Comparison of ENCODE assay signal across 8 cellular contexts in the genomic region with DNA sequence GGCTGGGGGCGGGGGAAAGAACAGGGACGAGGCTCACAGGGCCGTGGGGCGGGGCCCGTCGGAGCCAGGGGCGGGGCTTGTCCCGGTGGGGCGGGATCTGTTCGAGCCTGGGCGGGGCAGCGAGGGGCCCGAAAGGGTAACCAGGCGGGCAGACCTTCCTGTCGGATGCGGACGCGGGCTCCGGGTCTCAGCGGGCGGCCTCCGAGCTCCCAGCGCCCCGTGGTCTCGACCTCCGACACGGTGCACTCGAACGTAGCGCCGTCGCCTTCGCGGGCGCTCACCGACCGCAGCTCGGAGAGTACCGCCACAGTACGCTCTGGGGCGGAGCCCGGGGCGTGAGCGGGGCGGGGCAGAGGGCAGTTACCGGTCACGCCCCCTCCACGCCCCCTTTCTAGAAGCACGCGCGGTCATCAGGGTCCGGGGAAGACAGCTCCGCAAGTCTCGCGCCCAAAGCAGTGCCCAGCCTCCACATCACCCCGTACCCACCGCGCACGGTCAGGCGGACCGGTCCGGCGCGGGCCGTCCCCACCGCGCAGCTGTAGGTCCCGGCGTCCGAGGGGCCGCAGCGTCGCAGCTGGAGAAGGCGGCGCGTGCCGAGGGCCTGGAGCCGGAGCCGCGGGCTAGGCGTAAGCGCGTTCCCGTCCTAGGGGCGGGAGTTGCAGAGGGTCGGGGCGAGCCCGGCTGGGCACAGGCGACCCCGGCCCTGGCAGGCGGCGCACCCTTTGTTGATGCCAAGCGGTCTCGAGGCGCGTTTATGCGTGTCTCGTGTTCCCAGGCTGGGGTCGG. TPM values are rescaled to one million over a fixed set of nuclear protein-coding genes. Genes with fewer than 3 reads are reported as not detected.
DNase-seq lines count a peak whose midpoint lies in the region; ATAC-seq and TF ChIP-seq lines count a peak whose summit lies in the region.

No MANE protein-coding gene starts in this region.

- H3K79me2 ChIP-seq in PC-9 (ENCODE audit: low read depth) = no peaks in the 10 kb centered on the region

- H3K9me3 Mint-ChIP-seq in CD4-positive, alpha-beta memory T cell = peaks cover 0 to 3% (median 0%) of the 10 kb centered on the region in 8 donors
- no peaks in the 10 kb centered on the region for H3K9me3 Mint-ChIP-seq in activated T-helper 17 cell treated with anti-CD3 and anti-CD28 coated beads, Interleukin-2, amount 50 U/mL, for 72 hours
- H3K9me3 Mint-ChIP-seq in natural killer cell treated with Interleukin-12 subunit alpha and Interleukin-12 subunit beta and Interleukin-15 and Interleukin-18, amount 100 ng/mL, for 72 hours = no peaks in the 10 kb centered on the region
- no peaks in the 10 kb centered on the region for H3K9me3 Mint-ChIP-seq in stimulated activated memory B cell treated with anti-CD40 and anti-IgM and Interleukin-4, amounts not matched to agents 10 μg/mL and 1 μg/mL and 100 μg/mL, for 72 hours

- H3K4me1 Mint-ChIP-seq in CD4-positive, alpha-beta memory T cell = peaks cover 5 to 18% (median 10%) of the 10 kb centered on the region in 4 donors
- peaks cover 5% of the 10 kb centered on the region for H3K4me1 Mint-ChIP-seq in activated T-helper 17 cell treated with anti-CD3 and anti-CD28 coated beads, Interleukin-2, amount 50 U/mL, for 72 hours
- H3K4me1 Mint-ChIP-seq in natural killer cell treated with Interleukin-12 subunit alpha and Interleukin-12 subunit beta and Interleukin-15 and Interleukin-18, amount 100 ng/mL, for 72 hours (ENCODE audit: low read depth in 2 of 2) = peaks cover 0 to 4% of the 10 kb centered on the region in 2 donors
- peaks cover 15% of the 10 kb centered on the region for H3K4me1 Mint-ChIP-seq in stimulated activated memory B cell treated with anti-CD40 and anti-IgM and Interleukin-4, amounts not matched to agents 10 μg/mL and 1 μg/mL and 100 μg/mL, for 72 hours

- H3K9me3 ChIP-seq in CD4-positive, alpha-beta memory T cell (ENCODE audit: control insufficient read depth in 1 of 2, low read length in 2 of 2) = no peaks in the 10 kb centered on the region
- H3K9me3 ChIP-seq in PC-9 (ENCODE audit: insufficient read depth, low read depth) = no peaks in the 10 kb centered on the region

- intact Hi-C loops in CD4-positive, alpha-beta memory T cell (cut with micrococcal nuclease) = loop anchor here (1.0 to 2.0 kb wide), 2 partner anchors 9 to 44 kb away; partner anchors contain the start of genes CHPF and STK11IP
- intact Hi-C loops in PC-9 (cut with micrococcal nuclease; ENCODE audit: unreplicated experiment) = no loop called here

- H4K20me1 ChIP-seq in PC-9 (ENCODE audit: insufficient read depth) = no peaks in the 10 kb centered on the region

- peaks cover 11% of the 10 kb centered on the region for H3K27me3 ChIP-seq in CD4-positive, alpha-beta memory T cell (ENCODE audit: insufficient read depth, low read length)
- H3K27me3 ChIP-seq in PC-9 (ENCODE audit: insufficient read depth, low read depth) = no peaks in the 10 kb centered on the region

- H3K4me3 Mint-ChIP-seq in CD4-positive, alpha-beta memory T cell = peak overlapping the region; percentile 51 to 86 (median 75)
- peak overlapping the region; percentile 75 for H3K4me3 Mint-ChIP-seq in activated T-helper 17 cell treated with anti-CD3 and anti-CD28 coated beads, Interleukin-2, amount 50 U/mL, for 72 hours
- peak overlapping the region; percentile 82 for H3K4me3 Mint-ChIP-seq in natural killer cell treated with Interleukin-12 subunit alpha and Interleukin-12 subunit beta and Interleukin-15 and Interleukin-18, amount 100 ng/mL, for 72 hours
- H3K4me3 Mint-ChIP-seq in stimulated activated memory B cell treated with anti-CD40 and anti-IgM and Interleukin-4, amounts not matched to agents 10 μg/mL and 1 μg/mL and 100 μg/mL, for 72 hours = peak overlapping the region; percentile 66

- peaks cover 25 to 52% of the 10 kb centered on the region in 2 donors for H3K27me3 Mint-ChIP-seq in CD4-positive, alpha-beta memory T cell
- H3K27me3 Mint-ChIP-seq in activated T-helper 17 cell treated with anti-CD3 and anti-CD28 coated beads, Interleukin-2, amount 50 U/mL, for 72 hours = peaks cover 28% of the 10 kb centered on the region
- peaks cover 14 to 16% of the 10 kb centered on the region in 2 donors for H3K27me3 Mint-ChIP-seq in natural killer cell treated with Interleukin-12 subunit alpha and Interleukin-12 subunit beta and Interleukin-15 and Interleukin-18, amount 100 ng/mL, for 72 hours
- H3K27me3 Mint-ChIP-seq in stimulated activated memory B cell treated with anti-CD40 and anti-IgM and Interleukin-4, amounts not matched to agents 10 μg/mL and 1 μg/mL and 100 μg/mL, for 72 hours = peaks cover 87% of the 10 kb centered on the region

- peak overlapping the region; percentile 11 to 44 for H3K4me3 ChIP-seq in CD4-positive, alpha-beta memory T cell (ENCODE audit: low read length in 2 of 2)
- H3K4me3 ChIP-seq in PC-9 (peak overlapping the region; percentile 57), fibroblast of pulmonary artery (replicated peaks; ENCODE audit: low read depth, low read length) (peak overlapping the region; percentile 62)

- TF ChIP-seq CTCF in PC-9 (conservative IDR thresholded peaks at IDR 0.05) = no peak
- no peak for TF ChIP-seq CTCF in fibroblast of pulmonary artery (IDR thresholded peaks at IDR 0.05; ENCODE audit: low read length, missing control alignments)

- H2AFZ ChIP-seq in PC-9 = peak overlapping the region; percentile 79

- H3K4me2 ChIP-seq in PC-9 = peak overlapping the region; percentile 88

- no TSS peak for BruUV-seq in PC-9 (replicated peaks; lab: Mats Ljungman, UMichigan)

- CTCF ChIA-PET in CD4-positive, alpha-beta memory T cell (lab: Charles Lee; ENCODE audit: partially characterized antibody) = interaction anchor here (1.2 to 7.1 kb wide), 3 partner anchors 9 to 89 kb away, joined by 3 to 45 read pairs (median 9); partner anchors contain the start of genes CHPF and TMEM198
- CTCF ChIA-PET in PC-9 (lab: Charles Lee) = interaction anchor here (0.6 to 1.3 kb wide), 3 partner anchors 9 to 1209 kb away, joined by 3 to 18 read pairs (median 13); no protein-coding TSS in a partner anchor

- H3K36me3 Mint-ChIP-seq in CD4-positive, alpha-beta memory T cell = no peaks in the 10 kb centered on the region
- no peaks in the 10 kb centered on the region for H3K36me3 Mint-ChIP-seq in activated T-helper 17 cell treated with anti-CD3 and anti-CD28 coated beads, Interleukin-2, amount 50 U/mL, for 72 hours (ENCODE audit: low read depth)
- H3K36me3 Mint-ChIP-seq in natural killer cell treated with Interleukin-12 subunit alpha and Interleukin-12 subunit beta and Interleukin-15 and Interleukin-18, amount 100 ng/mL, for 72 hours = no peaks in the 10 kb centered on the region
- H3K36me3 Mint-ChIP-seq in stimulated activated memory B cell treated with anti-CD40 and anti-IgM and Interleukin-4, amounts not matched to agents 10 μg/mL and 1 μg/mL and 100 μg/mL, for 72 hours = no peaks in the 10 kb centered on the region

- POLR2A ChIA-PET in CD4-positive, alpha-beta memory T cell (lab: Charles Lee; ENCODE audit: partially characterized antibody) = interaction anchor here (1.8 to 2.3 kb wide), 2 partner anchors 9 to 45 kb away, joined by 9 to 10 read pairs; partner anchors contain the start of genes CHPF, STK11IP and TMEM198
- POLR2A ChIA-PET in PC-9 (lab: Charles Lee; ENCODE audit: unreplicated experiment) = interaction anchor here (0.5 to 0.6 kb wide), 4 partner anchors 18 to 74 kb away, joined by 3 to 6 read pairs (median 3); a partner anchor contains a TSS

- H3F3A ChIP-seq in PC-9 (ENCODE audit: insufficient read depth, low read depth) = no peaks in the 10 kb centered on the region

- ATAC-seq in GM19467 (IDR thresholded peaks at IDR 0.05; ENCODE audit: unreplicated experiment) (peak; percentile 85), HG03571 (IDR thresholded peaks at IDR 0.05; ENCODE audit: unreplicated experiment) (peak; percentile 89)
- ATAC-seq in activated T-helper 17 cell treated with anti-CD3 and anti-CD28 coated beads, Interleukin-2, amount 50 U/mL, for 72 hours (replicated peaks) = peak; percentile 94
- peak; percentile 92 to 94 for ATAC-seq in natural killer cell treated with Interleukin-12 subunit alpha and Interleukin-12 subunit beta and Interleukin-15 and Interleukin-18, amount 100 ng/mL, for 72 hours
- ATAC-seq in stimulated activated memory B cell treated with anti-CD40 and anti-IgM and Interleukin-4, amounts not matched to agents 10 μg/mL and 1 μg/mL and 100 μg/mL, for 72 hours = peak; percentile 82

- peak; percentile 70 to 79 (median 76) for DNase-seq in CD4-positive, alpha-beta memory T cell
- peak; percentile 37 to 90 for DNase-seq in PC-9
- DNase-seq in fibroblast of pulmonary artery (ENCODE audit: low read depth) = peak; percentile 74
- peak; percentile 90 for DNase-seq in natural killer cell treated with Interleukin-12 subunit alpha and Interleukin-12 subunit beta and Interleukin-15 and Interleukin-18, amount 100 ng/mL, for 72 hours (ENCODE audit: low spot score)

- H3K27ac ChIP-seq in CD4-positive, alpha-beta memory T cell (ENCODE audit: low read depth, low read length) = no peak overlapping the region
- no peak overlapping the region for H3K27ac ChIP-seq in PC-9

- H3K27ac Mint-ChIP-seq in CD4-positive, alpha-beta memory T cell = peak overlapping the region in 2 of 7 donors; percentile 22 to 79
- no peak overlapping the region for H3K27ac Mint-ChIP-seq in activated T-helper 17 cell treated with anti-CD3 and anti-CD28 coated beads, Interleukin-2, amount 50 U/mL, for 72 hours
- H3K27ac Mint-ChIP-seq in natural killer cell treated with Interleukin-12 subunit alpha and Interleukin-12 subunit beta and Interleukin-15 and Interleukin-18, amount 100 ng/mL, for 72 hours = no peak overlapping the region
- no peak overlapping the region for H3K27ac Mint-ChIP-seq in stimulated activated memory B cell treated with anti-CD40 and anti-IgM and Interleukin-4, amounts not matched to agents 10 μg/mL and 1 μg/mL and 100 μg/mL, for 72 hours

- H3K9me2 ChIP-seq in PC-9 (ENCODE audit: insufficient read depth) = no peaks in the 10 kb centered on the region

- peaks cover 18% of the 10 kb centered on the region for H3K4me1 ChIP-seq in CD4-positive, alpha-beta memory T cell (ENCODE audit: insufficient read depth, low read length)
- no peaks in the 10 kb centered on the region for H3K4me1 ChIP-seq in PC-9 (replicated peaks; ENCODE audit: insufficient read depth)

- H3K36me3 ChIP-seq in CD4-positive, alpha-beta memory T cell (ENCODE audit: insufficient read depth, low read length) = no peaks in the 10 kb centered on the region
- H3K36me3 ChIP-seq in PC-9 (ENCODE audit: low read depth) = no peaks in the 10 kb centered on the region

RNA-seq across cellular contexts. Expression of gene TMEM198, which starts 8.7 kb away (rescaled TPM):
- under 1 TPM; 0.67 to 0.76 TPM for total RNA-seq in CD4-positive, alpha-beta memory T cell
- not detected for polyA plus RNA-seq in CD4-positive, alpha-beta memory T cell
- 3.6 and 5.8 TPM in 2 replicates for total RNA-seq in PC-9 (2021)
- total RNA-seq in activated T-helper 17 cell treated with anti-CD3 and anti-CD28 coated beads, Interleukin-2, amount 50 U/mL, for 72 hours = 1 to 10 TPM; 3.7 to 5.1 TPM
- total RNA-seq in natural killer cell treated with Interleukin-12 subunit alpha and Interleukin-12 subunit beta and Interleukin-15 and Interleukin-18, amount 100 ng/mL, for 72 hours = 1 to 10 TPM; 3.6 to 7.6 TPM

RNA-seq across cellular contexts. Expression of gene CHPF, which starts 9.0 kb away (rescaled TPM):
- 1 to 10 TPM; 7.7 to 8.5 TPM for total RNA-seq in CD4-positive, alpha-beta memory T cell
- 1 to 10 TPM; 7.5 to 8.1 TPM for polyA plus RNA-seq in CD4-positive, alpha-beta memory T cell
- total RNA-seq in PC-9 (2021) = 78.2 and 89.7 TPM in 2 replicates
- 10 to 100 TPM; 14.0 to 27.6 TPM for total RNA-seq in activated T-helper 17 cell treated with anti-CD3 and anti-CD28 coated beads, Interleukin-2, amount 50 U/mL, for 72 hours
- 10 to 100 TPM; 52.4 to 57.5 TPM for total RNA-seq in natural killer cell treated with Interleukin-12 subunit alpha and Interleukin-12 subunit beta and Interleukin-15 and Interleukin-18, amount 100 ng/mL, for 72 hours

RNA-seq across cellular contexts. Expression of gene OBSL1, which starts 18.8 kb away (rescaled TPM):
- total RNA-seq in CD4-positive, alpha-beta memory T cell = under 1 TPM in 1 of 2 experiments, not detected in 1; 0.09 TPM
- polyA plus RNA-seq in CD4-positive, alpha-beta memory T cell = not detected
- total RNA-seq in PC-9 (2021) = 110 and 161 TPM in 2 replicates
- total RNA-seq in activated T-helper 17 cell treated with anti-CD3 and anti-CD28 coated beads, Interleukin-2, amount 50 U/mL, for 72 hours = 1 to 10 TPM in 1 of 2 donors, under 1 TPM in 1; 0.84 to 1.1 TPM
- 1 to 10 TPM in 1 of 2 donors, not detected in 1; 2.9 TPM for total RNA-seq in natural killer cell treated with Interleukin-12 subunit alpha and Interleukin-12 subunit beta and Interleukin-15 and Interleukin-18, amount 100 ng/mL, for 72 hours

RNA-seq across cellular contexts. Expression of gene INHA, which starts 19.5 kb away (rescaled TPM):
- total RNA-seq in CD4-positive, alpha-beta memory T cell = not detected
- polyA plus RNA-seq in CD4-positive, alpha-beta memory T cell = not detected
- total RNA-seq in PC-9 (2021) = 5.2 and 9.1 TPM in 2 replicates
- total RNA-seq in activated T-helper 17 cell treated with anti-CD3 and anti-CD28 coated beads, Interleukin-2, amount 50 U/mL, for 72 hours = not detected
- total RNA-seq in natural killer cell treated with Interleukin-12 subunit alpha and Interleukin-12 subunit beta and Interleukin-15 and Interleukin-18, amount 100 ng/mL, for 72 hours = not detected

RNA-seq across cellular contexts. Expression of gene ASIC4, which starts 38.3 kb away (rescaled TPM):
- total RNA-seq in CD4-positive, alpha-beta memory T cell = under 1 TPM; 0.09 to 0.22 TPM
- not detected for polyA plus RNA-seq in CD4-positive, alpha-beta memory T cell
- 0.22 and 0.30 TPM in 2 replicates for total RNA-seq in PC-9 (2021)
- total RNA-seq in activated T-helper 17 cell treated with anti-CD3 and anti-CD28 coated beads, Interleukin-2, amount 50 U/mL, for 72 hours = under 1 TPM in 1 of 2 donors, not detected in 1; 0.56 TPM
- total RNA-seq in natural killer cell treated with Interleukin-12 subunit alpha and Interleukin-12 subunit beta and Interleukin-15 and Interleukin-18, amount 100 ng/mL, for 72 hours = under 1 TPM in 1 of 2 donors, not detected in 1; 0.12 TPM

Comparison
In these comparisons a context has a peak if more than half of its experiments do, and no peak if none do; other contexts are left out.
1. RNA of gene OBSL1, which starts 18.8 kb away (total RNA-seq): 110 to 161 TPM in PC-9; 2.9 TPM in natural killer cell treated with Interleukin-12 subunit alpha and Interleukin-12 subunit beta and Interleukin-15 and Interleukin-18, amount 100 ng/mL, for 72 hours, 0.84 to 1.1 TPM in activated T-helper 17 cell treated with anti-CD3 and anti-CD28 coated beads, Interleukin-2, amount 50 U/mL, for 72 hours and 0.09 TPM in CD4-positive, alpha-beta memory T cell; every median in the first group is over 10 times any median in the second.
2. Peak in every context shown above with its lines, with median percentiles within 50 percentile points of each other: DNase-seq, H3K4me3 ChIP-seq, H3K4me3 Mint-ChIP-seq and ATAC-seq.